ENCODE assay signal across 9 cellular contexts in genomic region chr5:14155075-14155474, GRCh38. TPM values are rescaled to one million over a fixed set of nuclear protein-coding genes. Genes with fewer than 3 reads are reported as not detected.
DNase-seq lines count a peak whose midpoint lies in the region; ATAC-seq and TF ChIP-seq lines count a peak whose summit lies in the region.
"Had no signal": no experiment of that assay in that cellular context is flagged by ENCODE, and none has a peak within 500 bp of the region (broad histone marks: within the 10 kb centered on the region; RNA-seq: fewer than 3 reads in every experiment).

No MANE protein-coding gene starts in this region.

- H3K36me3 ChIP-seq in mesenchymal stem cell (ENCODE audit: control insufficient read depth in 1 of 2, insufficient read depth in 2 of 2, low read depth in 1 of 2, low read length in 2 of 2), result peaks cover 0 to 15% of the 10 kb centered on the region in 2 experiments
- no peaks in the 10 kb centered on the region for H3K36me3 ChIP-seq in suprapubic skin

- H4K91ac ChIP-seq in mesenchymal stem cell (ENCODE audit: low read length), result no peak overlapping the region

- TF ChIP-seq CTCF in suprapubic skin (IDR thresholded peaks at IDR 0.05), result no peak

- H3K9me3 ChIP-seq in mesenchymal stem cell (ENCODE audit: control insufficient read depth, low read length) (no peaks in the 10 kb centered on the region), suprapubic skin (no peaks in the 10 kb centered on the region)

- TF ChIP-seq POLR2A in suprapubic skin (IDR thresholded peaks at IDR 0.05), result no peak

- H3K23ac ChIP-seq in mesenchymal stem cell (ENCODE audit: low read length in 2 of 2), result no peak overlapping the region

- ATAC-seq in GM18511 (IDR thresholded peaks at IDR 0.05; ENCODE audit: unreplicated experiment) (peak; percentile 69), GM21723 (IDR thresholded peaks at IDR 0.05; ENCODE audit: unreplicated experiment) (peak; percentile 74), HG03575 (IDR thresholded peaks at IDR 0.05; ENCODE audit: extremely low read depth, insufficient number of reproducible peaks, low FRiP score, unreplicated experiment) (peak; percentile 41)

- H2BK5ac ChIP-seq in mesenchymal stem cell (ENCODE audit: low read depth, low read length, poor library complexity, severe bottlenecking), result no peak overlapping the region

- TF ChIP-seq EP300 in suprapubic skin (IDR thresholded peaks at IDR 0.05), result no peak

- H3K4me1 ChIP-seq in mesenchymal stem cell (ENCODE audit: control insufficient read depth, insufficient read depth, low read depth, low read length) (peaks cover 30% of the 10 kb centered on the region), suprapubic skin (peaks cover 49% of the 10 kb centered on the region)

- DNase-seq in mesenchymal stem cell (no peak), NCI-H187 (lab: John Stamatoyannopoulos, UW) (no peak), NCI-H1694 (lab: John Stamatoyannopoulos, UW) (no peak), NCI-H1436 (lab: John Stamatoyannopoulos, UW) (no peak), suprapubic skin (ENCODE audit: low spot score in 2 of 2) (no peak)
- DNase-seq: naive thymus-derived CD8-positive, alpha-beta T cell had no signal

- peak overlapping the region; percentile 83 for H3K27ac ChIP-seq in mesenchymal stem cell (ENCODE audit: low read length, poor library complexity, severe bottlenecking)
- H3K27ac ChIP-seq in suprapubic skin, result no peak overlapping the region

- H3K79me1 ChIP-seq in mesenchymal stem cell (replicated peaks; ENCODE audit: low read length, poor library complexity, severe bottlenecking), result no peaks in the 10 kb centered on the region

- H3K4ac ChIP-seq in mesenchymal stem cell (ENCODE audit: low read depth in 1 of 2, low read length in 2 of 2), result no peak overlapping the region

- no peak overlapping the region for H3K14ac ChIP-seq in mesenchymal stem cell (ENCODE audit: low read length in 2 of 2)

- no peak overlapping the region for H3K4me3 ChIP-seq in mesenchymal stem cell (ENCODE audit: insufficient read depth in 1 of 2, low read depth in 1 of 2, low read length in 2 of 2)
- H3K4me3 ChIP-seq in suprapubic skin, result no peak overlapping the region

- H3K9ac ChIP-seq in mesenchymal stem cell (ENCODE audit: low read length), result peak overlapping the region; percentile 82

- no peak overlapping the region for H2BK15ac ChIP-seq in mesenchymal stem cell (ENCODE audit: low read depth, poor library complexity, severe bottlenecking)

- no peak overlapping the region for H2AFZ ChIP-seq in mesenchymal stem cell (ENCODE audit: low read depth, low read length)

- H3K4me2 ChIP-seq in mesenchymal stem cell (ENCODE audit: low read length, poor library complexity, severe bottlenecking), result no peak overlapping the region

- H2AK5ac ChIP-seq in mesenchymal stem cell (ENCODE audit: low read length, severe bottlenecking), result no peak overlapping the region

- no peak overlapping the region for H2BK12ac ChIP-seq in mesenchymal stem cell (ENCODE audit: low read length in 2 of 2)

- H3K18ac ChIP-seq in mesenchymal stem cell (ENCODE audit: low read depth in 1 of 2, low read length in 2 of 2), result no peak overlapping the region

- H3K27me3 ChIP-seq in mesenchymal stem cell (ENCODE audit: control insufficient read depth in 1 of 2, insufficient read depth in 1 of 2, low read length in 2 of 2) (no peaks in the 10 kb centered on the region), suprapubic skin (no peaks in the 10 kb centered on the region)

- WGBS in mesenchymal stem cell, result 100% methylated on average over 1 of the region's 1 CpG
- 91% methylated on average over 1 of the region's 1 CpG for WGBS in suprapubic skin

- no peak overlapping the region for H4K8ac ChIP-seq in mesenchymal stem cell (ENCODE audit: low read length)

- no peak overlapping the region for H2BK120ac ChIP-seq in mesenchymal stem cell (ENCODE audit: low read depth, low read length)

RNA-seq across cellular contexts. Expression of gene TRIO, which starts 11.9 kb away (rescaled TPM):
- 39.8 TPM for polyA plus RNA-seq in mesenchymal stem cell (2013, experiment 1 of 2)
- 39.0 TPM for polyA plus RNA-seq in mesenchymal stem cell (2013, experiment 2 of 2)
- 100 to 1,000 TPM in 1 of 4 donors, 10 to 100 TPM in 3; 62.7 to 159 (median 70.4) TPM for total RNA-seq in suprapubic skin
